ENCODE assay signal across 29 cellular contexts in genomic region chr5:150323819-150324218, GRCh38. TPM values are rescaled to one million over a fixed set of nuclear protein-coding genes. Genes with fewer than 3 reads are reported as not detected.
"Had no signal": no experiment of that assay in that cellular context is flagged by ENCODE, and none has a peak within 500 bp of the region (broad histone marks: within the 10 kb centered on the region; RNA-seq: fewer than 3 reads in every experiment).

No MANE protein-coding gene starts in this region.

- H3K36me3 ChIP-seq: heart right ventricle, left ventricle myocardium inferior, right lobe of liver, tibial nerve, upper lobe of right lung had no signal

- H3K79me2 ChIP-seq: hepatocyte, parathyroid adenoma had no signal

- H3K9ac ChIP-seq: parathyroid adenoma had no signal

- H3K27me3 ChIP-seq: hepatocyte, right lobe of liver, tibial nerve, upper lobe of right lung had no signal

- H2AFZ ChIP-seq: hepatocyte, parathyroid adenoma had no signal

- DNase-seq: heart right ventricle; islet precursor cell; left ventricle myocardium inferior; mesendoderm; midbrain; mucosa of descending colon; naive thymus-derived CD4-positive, alpha-beta T cell; nucleus accumbens; psoas muscle; right lobe of liver; stimulated activated CD4-positive, alpha-beta T cell treated with anti-CD3 and anti-CD28 coated beads, Interleukin-1b, Interleukin-23, amount 100 ng/mL, for 48 hours; stimulated activated CD4-positive, alpha-beta T cell treated with anti-CD3 and anti-CD28 coated beads, Interleukin-2, amount 100 ng/mL, for 48 hours; stimulated activated CD4-positive, alpha-beta T cell treated with anti-CD3 and anti-CD28 coated beads, Interleukin-4, amount 100 ng/mL, for 4 hours; stimulated activated CD8-positive, alpha-beta memory T cell treated with anti-CD3 and anti-CD28 coated beads, Interleukin-4, amount 100 ng/mL, for 48 hours; stimulated activated naive CD4-positive, alpha-beta T cell treated with Interleukin-2 at 50 U/mL for 16 hours; stimulated activated naive CD8-positive, alpha-beta T cell treated with anti-CD3 and anti-CD28 coated beads, Interleukin-15, amount 100 ng/mL, for 72 hours; substantia nigra; upper lobe of right lung had no signal

- H3K27ac ChIP-seq: heart right ventricle, hepatocyte, left ventricle myocardium inferior, parathyroid adenoma, psoas muscle, right lobe of liver, tibial nerve, upper lobe of right lung had no signal

- ATAC-seq: heart right ventricle; mucosa of descending colon; naive thymus-derived CD4-positive, alpha-beta T cell; natural killer cell treated with Interleukin-12 subunit alpha and Interleukin-12 subunit beta and Interleukin-15 and Interleukin-18, amount 100 ng/mL, for 72 hours; psoas muscle; right lobe of liver; stimulated activated memory B cell treated with anti-CD40 and anti-IgM and Interleukin-4, amounts not matched to agents 10 μg/mL and 1 μg/mL and 100 μg/mL, for 72 hours; stimulated activated naive CD8-positive, alpha-beta T cell treated with anti-CD3 and anti-CD28 coated beads, Interleukin-15, amount 100 ng/mL, for 72 hours; upper lobe of right lung had no signal

- H3K4me1 ChIP-seq: right lobe of liver, upper lobe of right lung had no signal

- H3K4me2 ChIP-seq: hepatocyte, smooth muscle cell had no signal

- H3K4me3 ChIP-seq: heart right ventricle, hepatocyte, left ventricle myocardium inferior, lung, mucosa of descending colon, psoas muscle, right lobe of liver, smooth muscle cell, tibial nerve, upper lobe of right lung had no signal

- H3K9me3 ChIP-seq: mucosa of descending colon, psoas muscle, right lobe of liver, tibial nerve, upper lobe of right lung had no signal

- FAIRE-seq: urothelium cell line had no signal

RNA-seq across cellular contexts. Expression of gene ARSI, which starts 21.1 kb away (rescaled TPM):
- total RNA-seq: natural killer cell treated with Interleukin-12 subunit alpha and Interleukin-12 subunit beta and Interleukin-15 and Interleukin-18, amount 100 ng/mL, for 72 hours had no signal
- polyA plus RNA-seq: naive thymus-derived CD4-positive, alpha-beta T cell; neural cell; psoas muscle had no signal

RNA-seq across cellular contexts. Expression of gene CAMK2A, which starts 34.2 kb away (rescaled TPM):
- total RNA-seq: kidney epithelial cell; naive thymus-derived CD4-positive, alpha-beta T cell; natural killer cell treated with Interleukin-12 subunit alpha and Interleukin-12 subunit beta and Interleukin-15 and Interleukin-18, amount 100 ng/mL, for 72 hours; osteocyte had no signal
- polyA plus RNA-seq: naive thymus-derived CD4-positive, alpha-beta T cell had no signal
